In the genomic region with DNA sequence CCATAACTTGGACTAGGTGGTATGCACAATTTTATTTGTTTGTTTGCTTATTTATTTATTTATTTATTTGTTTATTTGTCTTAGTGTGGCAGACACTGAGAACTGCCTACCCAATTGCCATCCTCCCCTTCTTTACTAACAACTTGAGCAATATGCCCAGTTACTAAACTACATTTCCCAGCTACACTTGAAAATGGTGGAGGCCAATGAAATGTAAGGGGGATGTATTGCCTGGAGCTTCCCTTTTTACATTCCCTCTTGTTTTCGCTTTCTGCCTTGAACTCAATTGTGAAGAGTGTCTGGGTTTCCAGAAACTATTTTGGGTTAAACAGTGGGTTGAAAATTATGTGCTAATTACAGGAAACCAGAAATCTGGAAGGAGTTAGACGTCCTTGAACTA, we compare ENCODE assay signal across 23 cellular contexts.
DNase-seq lines count a peak whose midpoint lies in the region; ATAC-seq and TF ChIP-seq lines count a peak whose summit lies in the region.
"Had no signal": no experiment of that assay in that cellular context is flagged by ENCODE, and none has a peak within 500 bp of the region (broad histone marks: within the 10 kb centered on the region; RNA-seq: fewer than 3 reads in every experiment).

No MANE protein-coding gene starts in this region.

- H3K36me3 Mint-ChIP-seq in naive thymus-derived CD8-positive, alpha-beta T cell = no peaks in the 10 kb centered on the region
- no peaks in the 10 kb centered on the region for H3K36me3 Mint-ChIP-seq in stimulated activated effector memory CD8-positive, alpha-beta T cell treated with anti-CD3 and anti-CD28 coated beads, Interleukin-12 subunit alpha, Interleukin-12 subunit beta, amount 100 ng/mL, for 72 hours
- H3K36me3 Mint-ChIP-seq: CD4-positive, alpha-beta memory T cell had no signal

- H3K9me3 Mint-ChIP-seq in naive thymus-derived CD8-positive, alpha-beta T cell = peaks cover 0 to 11% (median 4%) of the 10 kb centered on the region in 9 donors
- peaks cover 3% of the 10 kb centered on the region for H3K9me3 Mint-ChIP-seq in stimulated activated effector memory CD8-positive, alpha-beta T cell treated with anti-CD3 and anti-CD28 coated beads, Interleukin-12 subunit alpha, Interleukin-12 subunit beta, amount 100 ng/mL, for 72 hours

- H3K4me2 ChIP-seq in mesendoderm (ENCODE audit: low read length) = no peak overlapping the region
- H3K4me2 ChIP-seq: KMS-11 had no signal

- no peaks in the 10 kb centered on the region for H3K79me2 ChIP-seq in mesendoderm (ENCODE audit: control insufficient read depth, insufficient read depth, low read length)

- H3K4me3 ChIP-seq in NB4 (ENCODE audit: low read depth, low read length) (no peak overlapping the region), mesendoderm (ENCODE audit: low read length) (no peak overlapping the region)

- no peaks in the 10 kb centered on the region for H3K36me3 ChIP-seq in mesendoderm (ENCODE audit: control insufficient read depth, insufficient read depth, low read length)

- no peak overlapping the region for H4K8ac ChIP-seq in mesendoderm (ENCODE audit: low read depth, low read length)

- no peak overlapping the region for H3K4ac ChIP-seq in mesendoderm (ENCODE audit: low read depth, low read length)

- TF ChIP-seq POLR2A in NB4 (IDR thresholded peaks at IDR 0.05; ENCODE audit: extremely low read depth, insufficient read length) = no peak

- H3K79me1 ChIP-seq in mesendoderm (ENCODE audit: low read length) = no peaks in the 10 kb centered on the region

- no peak overlapping the region for H3K27ac ChIP-seq in mesendoderm (ENCODE audit: low read depth, low read length)
- H3K27ac ChIP-seq: 22Rv1, KMS-11 had no signal

- POLR2A ChIA-PET in naive thymus-derived CD8-positive, alpha-beta T cell (lab: Charles Lee) = no interaction called here

- no peak overlapping the region for H3K23ac ChIP-seq in mesendoderm (ENCODE audit: low read length)

- no peaks in the 10 kb centered on the region for H3K4me1 Mint-ChIP-seq in naive thymus-derived CD8-positive, alpha-beta T cell
- no peaks in the 10 kb centered on the region for H3K4me1 Mint-ChIP-seq in stimulated activated effector memory CD8-positive, alpha-beta T cell treated with anti-CD3 and anti-CD28 coated beads, Interleukin-12 subunit alpha, Interleukin-12 subunit beta, amount 100 ng/mL, for 72 hours
- H3K4me1 Mint-ChIP-seq: CD4-positive, alpha-beta memory T cell; central memory CD8-positive, alpha-beta T cell had no signal

- H3K4me3 Mint-ChIP-seq in naive thymus-derived CD8-positive, alpha-beta T cell = no peak overlapping the region
- no peak overlapping the region for H3K4me3 Mint-ChIP-seq in stimulated activated effector memory CD8-positive, alpha-beta T cell treated with anti-CD3 and anti-CD28 coated beads, Interleukin-12 subunit alpha, Interleukin-12 subunit beta, amount 100 ng/mL, for 72 hours
- H3K4me3 Mint-ChIP-seq: CD4-positive, alpha-beta memory T cell; central memory CD8-positive, alpha-beta T cell had no signal

- no peak overlapping the region for H3K18ac ChIP-seq in mesendoderm (ENCODE audit: low read length)

- no peak overlapping the region for H3K9ac ChIP-seq in mesendoderm (ENCODE audit: low read length)
- H3K9ac ChIP-seq: KMS-11 had no signal

- no peak overlapping the region for H3K56ac ChIP-seq in mesendoderm (ENCODE audit: low read length)

- no peak overlapping the region for H4K5ac ChIP-seq in mesendoderm (ENCODE audit: low read length)

- H3K27me3 Mint-ChIP-seq in naive thymus-derived CD8-positive, alpha-beta T cell = no peaks in the 10 kb centered on the region
- H3K27me3 Mint-ChIP-seq: CD4-positive, alpha-beta memory T cell; central memory CD8-positive, alpha-beta T cell; progenitor cell of endocrine pancreas had no signal

- TF ChIP-seq CTCF in NB4 (IDR thresholded peaks at IDR 0.05; ENCODE audit: low read depth, low read length) = no peak

- no peak for ATAC-seq in naive thymus-derived CD8-positive, alpha-beta T cell
- no peak for ATAC-seq in HG02885 (IDR thresholded peaks at IDR 0.05; ENCODE audit: poor library complexity, unreplicated experiment)
- ATAC-seq in stimulated activated effector memory CD8-positive, alpha-beta T cell treated with anti-CD3 and anti-CD28 coated beads, Interleukin-12 subunit alpha, Interleukin-12 subunit beta, amount 100 ng/mL, for 72 hours = no peak

- H3K27ac Mint-ChIP-seq in naive thymus-derived CD8-positive, alpha-beta T cell = no peak overlapping the region
- no peak overlapping the region for H3K27ac Mint-ChIP-seq in stimulated activated effector memory CD8-positive, alpha-beta T cell treated with anti-CD3 and anti-CD28 coated beads, Interleukin-12 subunit alpha, Interleukin-12 subunit beta, amount 100 ng/mL, for 72 hours
- H3K27ac Mint-ChIP-seq: CD4-positive, alpha-beta memory T cell; progenitor cell of endocrine pancreas had no signal

- no peak overlapping the region for H2BK5ac ChIP-seq in mesendoderm (ENCODE audit: low read length)

- WGBS in mesendoderm (ENCODE audit: extremely low coverage, insufficient coverage, low lambda C conversion rate) = no CpG with 5 or more reads among the region's 2 CpGs

- no peak overlapping the region for H2BK120ac ChIP-seq in mesendoderm (ENCODE audit: low read depth, low read length)

- peak; percentile 22 for DNase-seq in DMS53 (lab: John Stamatoyannopoulos, UW)
- DNase-seq in DMS53 treated with DMSO at 0.1 percent for 48 hours (lab: John Stamatoyannopoulos, UW; ENCODE audit: unreplicated experiment) = no peak
- peak; percentile 59 for DNase-seq in NB4 (ENCODE audit: low read depth)
- peak; percentile 77 for DNase-seq in SKM-1 treated with dmso at 0.1 percent for 144 hours (lab: John Stamatoyannopoulos, UW; ENCODE audit: unreplicated experiment)
- peak; percentile 79 for DNase-seq in mesendoderm
- no peak for DNase-seq in naive thymus-derived CD8-positive, alpha-beta T cell
- no peak for DNase-seq in stimulated activated effector memory CD8-positive, alpha-beta T cell treated with anti-CD3 and anti-CD28 coated beads, Interleukin-12 subunit alpha, Interleukin-12 subunit beta, amount 100 ng/mL, for 72 hours (ENCODE audit: low spot score in 2 of 2)
- DNase-seq: activated CD4-positive, CD25-positive, alpha-beta regulatory T cell treated with anti-CD3 and anti-CD28 coated beads, Interleukin-2, amount 50 U/mL, for 72 hours; activated effector memory CD4-positive, alpha-beta T cell treated with anti-CD3 and anti-CD28 coated beads, Interleukin-2, amount 50 U/mL, for 16 hours; CD4-positive, alpha-beta memory T cell; dermis blood vessel endothelial cell; DMS 273 treated with DMSO at 0.1 percent for 48 hours; kidney glomerular epithelial cell; NCI-H1092 treated with DMSO at 0.1 percent for 48 hours; NCI-H2029; NCI-H2227 treated with DMSO at 0.1 percent for 48 hours; T1000; trophoblast cell had no signal

- no peak overlapping the region for H2BK15ac ChIP-seq in mesendoderm (replicated peaks; ENCODE audit: low read depth)

- no peaks in the 10 kb centered on the region for H3K4me1 ChIP-seq in mesendoderm (ENCODE audit: control insufficient read depth, low read depth, low read length)

- no peak overlapping the region for H2AK5ac ChIP-seq in mesendoderm (ENCODE audit: low read length)

- H3K27me3 ChIP-seq in mesendoderm (ENCODE audit: insufficient read depth, low read length, poor library complexity) = no peaks in the 10 kb centered on the region

Comparison
In these comparisons a context has a peak if more than half of its experiments do, and no peak if none do; other contexts are left out.
1. DNase-seq: peak in DMS53 (single experiment), NB4 (single experiment), SKM-1 treated with dmso at 0.1 percent for 144 hours (single experiment) and mesendoderm (single experiment); none in DMS53 treated with DMSO at 0.1 percent for 48 hours (single experiment), naive thymus-derived CD8-positive, alpha-beta T cell (0 of 10) and stimulated activated effector memory CD8-positive, alpha-beta T cell treated with anti-CD3 and anti-CD28 coated beads, Interleukin-12 subunit alpha, Interleukin-12 subunit beta, amount 100 ng/mL, for 72 hours (0 of 2).